24 cellular contexts compared by ENCODE assay signal in the genomic region with DNA sequence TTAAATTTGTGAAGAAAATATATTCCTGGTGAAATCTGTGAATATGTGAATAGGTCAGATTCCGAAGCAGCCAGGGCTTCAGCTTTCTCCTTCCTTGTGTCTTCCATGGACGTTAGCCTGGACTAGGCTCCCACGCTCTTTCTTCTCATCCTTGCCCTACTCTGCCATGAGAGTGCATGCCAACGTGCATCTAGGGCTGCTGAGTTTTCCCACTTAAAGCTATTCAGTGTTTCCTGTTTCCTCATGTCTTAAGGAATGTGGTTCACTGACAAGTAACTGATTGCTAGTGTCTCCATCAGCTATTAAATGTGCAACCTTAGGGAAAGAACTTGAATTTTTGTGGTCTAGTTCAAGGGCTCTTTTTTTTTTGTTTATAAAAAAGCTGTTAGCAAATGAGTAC.
"Had no signal": no experiment of that assay in that cellular context is flagged by ENCODE, and none has a peak within 500 bp of the region (broad histone marks: within the 10 kb centered on the region; RNA-seq: fewer than 3 reads in every experiment).

No MANE protein-coding gene starts in this region.

- ATAC-seq: effector memory CD8-positive, alpha-beta T cell; gastrocnemius medialis; left ventricle myocardium superior; lower lobe of right lung; mucosa of descending colon; natural killer cell treated with Interleukin-12 subunit alpha and Interleukin-12 subunit beta and Interleukin-15 and Interleukin-18, amount 100 ng/mL, for 72 hours; pancreas; right lobe of liver; stimulated activated naive B cell treated with anti-CD40 and anti-IgM and Interleukin-4, amounts not matched to agents 10 μg/mL and 1 μg/mL and 100 μg/mL, for 72 hours had no signal

- H3K9me3 ChIP-seq: gastrocnemius medialis, lower lobe of right lung, mucosa of descending colon, neutrophil, pancreas, right lobe of liver, thoracic aorta, transverse colon, vagina had no signal

- DNase-seq: cortex of kidney; effector memory CD8-positive, alpha-beta T cell; gastrocnemius medialis; head of caudate nucleus; kidney; left ventricle myocardium superior; lower lobe of right lung; mucosa of descending colon; naive B cell; pancreas; right lobe of liver; small intestine; stimulated activated CD4-positive, alpha-beta T cell treated with anti-CD3 and anti-CD28 coated beads, Interleukin-15, amount 100 ng/mL, for 24 hours; stimulated activated CD4-positive, alpha-beta T cell treated with anti-CD3 and anti-CD28 coated beads, Interleukin-2, amount 100 ng/mL, for 48 hours; stimulated activated naive B cell treated with anti-CD40 and anti-IgM and Interleukin-4, amounts not matched to agents 10 μg/mL and 1 μg/mL and 100 μg/mL, for 72 hours; transverse colon had no signal

- H3K27me3 Mint-ChIP-seq: effector memory CD8-positive, alpha-beta T cell; memory B cell; natural killer cell treated with Interleukin-12 subunit alpha and Interleukin-12 subunit beta and Interleukin-15 and Interleukin-18, amount 100 ng/mL, for 72 hours; stimulated activated naive B cell treated with anti-CD40 and anti-IgM and Interleukin-4, amounts not matched to agents 10 μg/mL and 1 μg/mL and 100 μg/mL, for 72 hours; stimulated activated naive CD8-positive, alpha-beta T cell treated with anti-CD3 and anti-CD28 coated beads, Interleukin-15, Interleukin-2, amounts not matched to agents 100 ng/mL and 50 ng/mL, for 24 hours had no signal

- H3K9me3 Mint-ChIP-seq: memory B cell; neural crest cell; stimulated activated naive B cell treated with anti-CD40 and anti-IgM and Interleukin-4, amounts not matched to agents 10 μg/mL and 1 μg/mL and 100 μg/mL, for 72 hours; stimulated activated naive CD8-positive, alpha-beta T cell treated with anti-CD3 and anti-CD28 coated beads, Interleukin-15, Interleukin-2, amounts not matched to agents 100 ng/mL and 50 ng/mL, for 24 hours had no signal

- H3K4me1 Mint-ChIP-seq: memory B cell; mesothelial cell of epicardium; naive B cell; neural crest cell; stimulated activated naive B cell treated with anti-CD40 and anti-IgM and Interleukin-4, amounts not matched to agents 10 μg/mL and 1 μg/mL and 100 μg/mL, for 72 hours had no signal

- H3K4me3 ChIP-seq: gastrocnemius medialis, lower lobe of right lung, mucosa of descending colon, pancreas, right lobe of liver, thoracic aorta, transverse colon, vagina had no signal

- H3K4me1 ChIP-seq: gastrocnemius medialis, lower lobe of right lung, pancreas, right lobe of liver, transverse colon, vagina had no signal

- H3K36me3 Mint-ChIP-seq: memory B cell; mesothelial cell of epicardium; naive B cell; stimulated activated naive B cell treated with anti-CD40 and anti-IgM and Interleukin-4, amounts not matched to agents 10 μg/mL and 1 μg/mL and 100 μg/mL, for 72 hours had no signal

- H3K27ac ChIP-seq: gastrocnemius medialis, lower lobe of right lung, neutrophil, pancreas, right lobe of liver, thoracic aorta, transverse colon, vagina had no signal

- H3K4me3 Mint-ChIP-seq: effector memory CD8-positive, alpha-beta T cell; memory B cell; mesothelial cell of epicardium; naive B cell; natural killer cell treated with Interleukin-12 subunit alpha and Interleukin-12 subunit beta and Interleukin-15 and Interleukin-18, amount 100 ng/mL, for 72 hours; neural crest cell; stimulated activated naive B cell treated with anti-CD40 and anti-IgM and Interleukin-4, amounts not matched to agents 10 μg/mL and 1 μg/mL and 100 μg/mL, for 72 hours; stimulated activated naive CD8-positive, alpha-beta T cell treated with anti-CD3 and anti-CD28 coated beads, Interleukin-15, Interleukin-2, amounts not matched to agents 100 ng/mL and 50 ng/mL, for 24 hours had no signal

- H3K27me3 ChIP-seq: gastrocnemius medialis, neutrophil, pancreas, right lobe of liver, transverse colon, vagina had no signal

- H3K36me3 ChIP-seq: gastrocnemius medialis, lower lobe of right lung, neutrophil, pancreas, right lobe of liver, thoracic aorta, transverse colon, vagina had no signal

- H3K27ac Mint-ChIP-seq: effector memory CD8-positive, alpha-beta T cell; memory B cell; mesothelial cell of epicardium; naive B cell; natural killer cell treated with Interleukin-12 subunit alpha and Interleukin-12 subunit beta and Interleukin-15 and Interleukin-18, amount 100 ng/mL, for 72 hours; stimulated activated naive B cell treated with anti-CD40 and anti-IgM and Interleukin-4, amounts not matched to agents 10 μg/mL and 1 μg/mL and 100 μg/mL, for 72 hours; stimulated activated naive CD8-positive, alpha-beta T cell treated with anti-CD3 and anti-CD28 coated beads, Interleukin-15, Interleukin-2, amounts not matched to agents 100 ng/mL and 50 ng/mL, for 24 hours had no signal
